In genomic region chr1:183164963-183165362, GRCh38 we compare ENCODE assay signal across 24 cellular contexts. TPM values are rescaled to one million over a fixed set of nuclear protein-coding genes. Genes with fewer than 3 reads are reported as not detected.
DNase-seq lines count a peak whose midpoint lies in the region; ATAC-seq, FAIRE-seq and TF ChIP-seq lines count a peak whose summit lies in the region.
"Had no signal": no experiment of that assay in that cellular context is flagged by ENCODE, and none has a peak within 500 bp of the region (broad histone marks: within the 10 kb centered on the region; RNA-seq: fewer than 3 reads in every experiment).

No MANE protein-coding gene starts in this region.

- no peaks in the 10 kb centered on the region for H3K36me3 ChIP-seq in bronchial epithelial cell (ENCODE audit: control insufficient read depth, insufficient read depth, low read length)
- H3K36me3 ChIP-seq: breast epithelium had no signal

- DNase-seq in M059J (ENCODE audit: low read depth) (peak; percentile 23), bronchial epithelial cell (ENCODE audit: low read depth) (peak; percentile 98), mesothelial cell of epicardium (ENCODE audit: low spot score in 2 of 2, unreplicated experiment in 2 of 2) (no peak), cerebellum (ENCODE audit: low spot score) (no peak), HUDEP-2 (lab: John Stamatoyannopoulos, UW; ENCODE audit: unreplicated experiment in 76 of 76) (no peak), left colon (no peak), COLO668 (lab: John Stamatoyannopoulos, UW; ENCODE audit: unreplicated experiment) (no peak)
- DNase-seq: activated CD4-positive, alpha-beta memory T cell treated with anti-CD3 and anti-CD28 coated beads for 36 hours; activated CD4-positive, CD25-positive, alpha-beta regulatory T cell; activated gamma-delta T cell treated with Interleukin-2 at 50 U/mL for 16 hours; activated T-cell treated with anti-CD3 and anti-CD28 coated beads for 4 hours; COR-L47; natural killer cell; NCI-H187; NCI-H2227 treated with DMSO at 0.1 percent for 48 hours; NCI-H82; SK-N-SH; stimulated activated CD4-positive, alpha-beta T cell treated with anti-CD3 and anti-CD28 coated beads, Interleukin-1b, Interleukin-23, amount 100 ng/mL, for 48 hours; stimulated activated naive B cell treated with anti-CD40 and anti-IgM and Interleukin-4, amounts not matched to agents 10 μg/mL and 1 μg/mL and 100 μg/mL, for 72 hours; testis had no signal

- no peak overlapping the region for H3K4me3 ChIP-seq in bronchial epithelial cell (ENCODE audit: low read depth, low read length)
- H3K4me3 ChIP-seq: breast epithelium, testis had no signal

- intact Hi-C loops in left colon (cut with DNase I, micrococcal nuclease) = no loop called here

- FAIRE-seq in bronchial epithelial cell (lab: Jason Lieb, UNC) = no peak
- FAIRE-seq: islet of Langerhans had no signal

- H3K4me3 Mint-ChIP-seq in mesothelial cell of epicardium = no peak overlapping the region
- H3K4me3 Mint-ChIP-seq: activated CD4-positive, alpha-beta memory T cell treated with anti-CD3 and anti-CD28 coated beads for 36 hours; IgD-negative memory B cell; natural killer cell; stimulated activated naive B cell treated with anti-CD40 and anti-IgM and Interleukin-4, amounts not matched to agents 10 μg/mL and 1 μg/mL and 100 μg/mL, for 72 hours; T-helper 2 cell treated with Interferon-gamma antibody and Interleukin-4, amounts not matched to agents 5 μg/mL and 100 μg/mL, for 36 hours had no signal

- no peak for ATAC-seq in left colon
- ATAC-seq: natural killer cell; stimulated activated naive B cell treated with anti-CD40 and anti-IgM and Interleukin-4, amounts not matched to agents 10 μg/mL and 1 μg/mL and 100 μg/mL, for 72 hours had no signal

- H3K4me1 Mint-ChIP-seq in mesothelial cell of epicardium = peaks cover 23% of the 10 kb centered on the region
- H3K4me1 Mint-ChIP-seq: IgD-negative memory B cell; natural killer cell; stimulated activated naive B cell treated with anti-CD40 and anti-IgM and Interleukin-4, amounts not matched to agents 10 μg/mL and 1 μg/mL and 100 μg/mL, for 72 hours had no signal

- TF ChIP-seq CTCF in bronchial epithelial cell (IDR thresholded peaks at IDR 0.05; ENCODE audit: insufficient read depth, low read length, severe bottlenecking) (no peak), mesothelial cell of epicardium (IDR thresholded peaks at IDR 0.05; ENCODE audit: unreplicated experiment) (no peak)

- H3K9me3 Mint-ChIP-seq in mesothelial cell of epicardium = no peaks in the 10 kb centered on the region
- H3K9me3 Mint-ChIP-seq: activated CD4-positive, alpha-beta memory T cell treated with anti-CD3 and anti-CD28 coated beads for 36 hours; IgD-negative memory B cell; natural killer cell; stimulated activated naive B cell treated with anti-CD40 and anti-IgM and Interleukin-4, amounts not matched to agents 10 μg/mL and 1 μg/mL and 100 μg/mL, for 72 hours; T-helper 2 cell treated with Interferon-gamma antibody and Interleukin-4, amounts not matched to agents 5 μg/mL and 100 μg/mL, for 36 hours had no signal

- H3K27me3 Mint-ChIP-seq in mesothelial cell of epicardium (ENCODE audit: low read depth) = no peaks in the 10 kb centered on the region
- H3K27me3 Mint-ChIP-seq: stimulated activated naive B cell treated with anti-CD40 and anti-IgM and Interleukin-4, amounts not matched to agents 10 μg/mL and 1 μg/mL and 100 μg/mL, for 72 hours had no signal

- no peaks in the 10 kb centered on the region for H3K36me3 Mint-ChIP-seq in mesothelial cell of epicardium
- H3K36me3 Mint-ChIP-seq: activated CD4-positive, alpha-beta memory T cell treated with anti-CD3 and anti-CD28 coated beads for 36 hours; IgD-negative memory B cell; natural killer cell; stimulated activated naive B cell treated with anti-CD40 and anti-IgM and Interleukin-4, amounts not matched to agents 10 μg/mL and 1 μg/mL and 100 μg/mL, for 72 hours had no signal

- H3K27ac Mint-ChIP-seq in mesothelial cell of epicardium = peak overlapping the region; percentile 87
- H3K27ac Mint-ChIP-seq: activated CD4-positive, alpha-beta memory T cell treated with anti-CD3 and anti-CD28 coated beads for 36 hours; IgD-negative memory B cell; natural killer cell; stimulated activated naive B cell treated with anti-CD40 and anti-IgM and Interleukin-4, amounts not matched to agents 10 μg/mL and 1 μg/mL and 100 μg/mL, for 72 hours; T-helper 2 cell treated with Interferon-gamma antibody and Interleukin-4, amounts not matched to agents 5 μg/mL and 100 μg/mL, for 36 hours had no signal

- H3K27me3 ChIP-seq in bronchial epithelial cell (ENCODE audit: control insufficient read depth, insufficient read depth, low read length) = no peaks in the 10 kb centered on the region
- H3K27me3 ChIP-seq: breast epithelium, testis had no signal

RNA-seq across cellular contexts. Expression of gene LAMC2, which starts 21.1 kb away (rescaled TPM):
- total RNA-seq in M059J (2014; rRNA removed; shearing (Covaris generic)) = 3.3 and 3.4 TPM in 2 replicates
- total RNA-seq in bronchial epithelial cell = 1,014 and 1,840 TPM in 2 replicates
- 9.2 to 10.4 TPM (median 9.9 TPM) in 3 replicates for total RNA-seq in mesothelial cell of epicardium
- 2.4 TPM for total RNA-seq in cerebellum
- total RNA-seq in left colon = 10 to 100 TPM; 30.7 to 55.0 TPM
- total RNA-seq: activated CD4-positive, alpha-beta memory T cell treated with anti-CD3 and anti-CD28 coated beads for 36 hours; natural killer cell had no signal

Comparison
In these comparisons a context has a peak if more than half of its experiments do, and no peak if none do; other contexts are left out.
1. DNase-seq: peak in M059J (single experiment) and bronchial epithelial cell (single experiment); none in mesothelial cell of epicardium (0 of 2), cerebellum (single experiment), HUDEP-2 (0 of 76), left colon (0 of 2) and COLO668 (single experiment).
2. RNA of gene LAMC2, which starts 21.1 kb away (total RNA-seq): 1,014 to 1,840 TPM in bronchial epithelial cell; 30.7 to 55.0 TPM in left colon, 9.2 to 10.4 TPM in mesothelial cell of epicardium, 3.3 to 3.4 TPM in M059J and 2.4 TPM in cerebellum (single experiment); every median in the first group is over 10 times any median in the second.